8 cellular contexts compared by ENCODE assay signal in genomic region chr14:81169711-81170103, GRCh38. TPM values are rescaled to one million over a fixed set of nuclear protein-coding genes. Genes with fewer than 3 reads are reported as not detected.
A peak's percentile ranks its signal among the peaks of the same experiment; 100 is the strongest.
DNase-seq lines count a peak whose midpoint lies in the region; ATAC-seq and TF ChIP-seq lines count a peak whose summit lies in the region.

No MANE protein-coding gene starts in this region.

- H3K4me3 ChIP-seq in esophagus muscularis mucosa (peak overlapping the region; percentile 70 to 83 (median 72)), muscle layer of colon (ENCODE audit: low read depth in 1 of 2, low read length in 2 of 2) (peak overlapping the region; percentile 71 to 83), uterus (peak overlapping the region; percentile 64 to 75)

- intact Hi-C loops in esophagus muscularis mucosa (cut with DNase I): loop anchor here (2.0 to 5.0 kb wide), 3 partner anchors 48 to 217 kb away; no protein-coding TSS in a partner anchor
- intact Hi-C loops in uterus (cut with DNase I; ENCODE audit: low total_unique reads): no loop called here

- ATAC-seq in GM19025 (IDR thresholded peaks at IDR 0.05; ENCODE audit: low read depth, unreplicated experiment): peak; percentile 9
- ATAC-seq in HG03175 (IDR thresholded peaks at IDR 0.05; ENCODE audit: unreplicated experiment): peak; percentile 23

- no peak for TF ChIP-seq POLR2A in esophagus muscularis mucosa (IDR thresholded peaks at IDR 0.05; ENCODE audit: low read depth)
- no peak for TF ChIP-seq POLR2A in uterus (IDR thresholded peaks at IDR 0.05)

- H3K36me3 ChIP-seq in esophagus muscularis mucosa: no peaks in the 10 kb centered on the region
- H3K36me3 ChIP-seq in muscle layer of colon (ENCODE audit: insufficient read depth, low read length): no peaks in the 10 kb centered on the region
- no peaks in the 10 kb centered on the region for H3K36me3 ChIP-seq in uterus

- H3K27ac ChIP-seq in C4-2B (peak overlapping the region; percentile 86), esophagus muscularis mucosa (replicated peaks in 1 of 4) (peak overlapping the region; percentile 90 to 93 (median 92)), muscle layer of colon (ENCODE audit: low read depth, low read length) (peak overlapping the region; percentile 70), uterus (peak overlapping the region; percentile 94 to 96)

- H3K9me3 ChIP-seq in esophagus muscularis mucosa: no peaks in the 10 kb centered on the region
- H3K9me3 ChIP-seq in muscle layer of colon (ENCODE audit: low read length): no peaks in the 10 kb centered on the region
- no peaks in the 10 kb centered on the region for H3K9me3 ChIP-seq in uterus

- TF ChIP-seq EP300 in esophagus muscularis mucosa (IDR thresholded peaks at IDR 0.05): no peak

- H3K27me3 ChIP-seq in esophagus muscularis mucosa: no peaks in the 10 kb centered on the region
- H3K27me3 ChIP-seq in muscle layer of colon (ENCODE audit: control insufficient read depth in 1 of 2, insufficient read depth in 2 of 2, low read length in 2 of 2): no peaks in the 10 kb centered on the region
- H3K27me3 ChIP-seq in uterus: no peaks in the 10 kb centered on the region

- WGBS in esophagus muscularis mucosa: 4% methylated on average over 8 of the region's 10 CpGs

- peak overlapping the region; percentile 77 for H3K9ac ChIP-seq in muscle layer of colon (ENCODE audit: low read length)

- TF ChIP-seq CTCF in C4-2B (conservative IDR thresholded peaks at IDR 0.05) (no peak), esophagus muscularis mucosa (IDR thresholded peaks at IDR 0.05) (no peak), uterus (IDR thresholded peaks at IDR 0.05) (no peak)

- DNase-seq in UCSD-AML1 (lab: John Stamatoyannopoulos, UW; ENCODE audit: unreplicated experiment) (peak; percentile 71), esophagus muscularis mucosa (ENCODE audit: extremely low spot score) (no peak), uterus (peak; percentile 49 to 52), NCI-H2029 treated with DMSO at 0.1 percent for 48 hours (lab: John Stamatoyannopoulos, UW) (no peak)

- H3K4me1 ChIP-seq in esophagus muscularis mucosa: peaks cover 13 to 15% (median 15%) of the 10 kb centered on the region in 4 donors
- peaks cover 6% of the 10 kb centered on the region for H3K4me1 ChIP-seq in muscle layer of colon (ENCODE audit: insufficient read depth, low read length)
- H3K4me1 ChIP-seq in uterus: no peaks in the 10 kb centered on the region

RNA-seq across cellular contexts. Expression of gene GTF2A1, which starts 51.1 kb away (rescaled TPM):
- 10 to 100 TPM; 17.1 to 35.1 (median 28.4) TPM for total RNA-seq in esophagus muscularis mucosa
- 10 to 100 TPM; 28.2 to 52.4 (median 35.9) TPM for total RNA-seq in uterus

Comparison
In these comparisons a context has a peak if more than half of its experiments do, and no peak if none do; other contexts are left out.
1. DNase-seq: peak in UCSD-AML1 (single experiment) and uterus (2 of 2); none in esophagus muscularis mucosa (single experiment) and NCI-H2029 treated with DMSO at 0.1 percent for 48 hours (single experiment).
2. Peak in every context shown above with its lines, with median percentiles within 50 percentile points of each other: H3K27ac ChIP-seq and H3K4me3 ChIP-seq.